In genomic region chr3:185648396-185648795, GRCh38 we compare ENCODE assay signal across 1 cellular context.
TF ChIP-seq lines count a peak whose summit lies in the region.

No MANE protein-coding gene starts in this region.

TF ChIP-seq in WTC11, 78 proteins besides CTCF, POLR2A, EP300 and RAD21 (continued from another document):
- no peak for TF ChIP-seq ZNF532 (CRISPR knock-in tag; IDR thresholded peaks at IDR 0.05; ENCODE audit: borderline replicate concordance)
- TF ChIP-seq ZNF423 (CRISPR knock-in tag; IDR thresholded peaks at IDR 0.05) = no peak
- TF ChIP-seq ATF1 (CRISPR knock-in tag; IDR thresholded peaks at IDR 0.05) = no peak
- no peak for TF ChIP-seq ARID4B (CRISPR knock-in tag; IDR thresholded peaks at IDR 0.05; ENCODE audit: borderline replicate concordance)
- TF ChIP-seq TEAD1 (CRISPR knock-in tag; IDR thresholded peaks at IDR 0.05) = no peak
- TF ChIP-seq CREM (CRISPR knock-in tag; IDR thresholded peaks at IDR 0.05) = no peak
- TF ChIP-seq ZNF281 (CRISPR knock-in tag; IDR thresholded peaks at IDR 0.05) = no peak
